In the genomic region with DNA sequence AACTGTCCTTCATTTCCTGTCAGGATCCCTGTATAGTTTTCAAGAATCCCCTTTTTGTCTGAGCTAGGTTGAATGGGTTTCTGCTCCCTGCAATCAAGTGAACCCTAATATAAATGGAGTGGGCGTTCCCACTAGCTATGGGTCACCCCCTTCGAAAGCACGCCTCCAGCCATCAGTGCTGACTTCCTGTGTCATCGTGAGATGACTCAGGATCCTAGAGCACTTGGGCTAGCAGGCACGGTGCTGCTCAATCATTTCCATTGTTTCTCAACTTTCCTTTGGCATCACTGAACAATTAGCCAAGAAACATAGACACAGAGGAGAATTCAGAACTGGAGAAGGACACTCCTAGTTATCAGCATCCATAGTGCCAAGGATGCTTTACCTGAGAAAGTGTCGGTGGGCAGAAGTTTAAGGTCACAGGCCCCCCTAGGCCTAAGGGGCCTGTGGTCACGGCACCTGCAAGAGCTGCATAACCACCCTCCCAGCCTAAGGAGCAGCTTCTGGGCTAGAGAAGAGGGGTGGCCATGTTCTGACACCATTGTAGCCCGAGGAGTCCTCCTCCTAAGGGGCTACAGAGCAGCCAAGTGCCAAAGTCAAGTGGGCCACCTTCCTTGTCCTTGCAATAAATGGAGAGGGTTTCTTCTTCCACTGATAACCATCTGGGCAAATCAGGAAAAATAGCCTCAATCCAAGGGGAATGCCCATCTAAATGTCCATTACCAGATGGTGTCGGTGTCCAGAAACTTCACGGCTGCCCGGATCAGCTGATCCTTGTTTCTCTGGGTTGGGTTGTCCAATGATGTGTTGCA, we compare ENCODE assay signal across 9 cellular contexts. TPM values are rescaled to one million over a fixed set of nuclear protein-coding genes. Genes with fewer than 3 reads are reported as not detected.
A peak's percentile ranks its signal among the peaks of the same experiment; 100 is the strongest.
DNase-seq lines count a peak whose midpoint lies in the region; ATAC-seq, FAIRE-seq and TF ChIP-seq lines count a peak whose summit lies in the region.
"Had no signal": no experiment of that assay in that cellular context is flagged by ENCODE, and none has a peak within 500 bp of the region (broad histone marks: within the 10 kb centered on the region; RNA-seq: fewer than 3 reads in every experiment).

No MANE protein-coding gene starts in this region.

- no peak for TF ChIP-seq RAD21 in A549 (conservative IDR thresholded peaks at IDR 0.05 in 1 of 2, IDR thresholded peaks at IDR 0.05 in 1 of 2)

- TF ChIP-seq CTCF in A549 (IDR thresholded peaks at IDR 0.05) = no peak
- TF ChIP-seq CTCF in fibroblast of mammary gland (conservative IDR thresholded peaks at IDR 0.05; ENCODE audit: control insufficient read depth, insufficient read depth, low read depth, low read length) = no peak
- TF ChIP-seq CTCF in BE2C (IDR thresholded peaks at IDR 0.05; ENCODE audit: low read depth, low read length) = no peak
- TF ChIP-seq CTCF in spleen (IDR thresholded peaks at IDR 0.05 in 8 of 11, conservative IDR thresholded peaks at IDR 0.05 in 3 of 11) = no peak

- TF ChIP-seq EP300 in A549 (IDR thresholded peaks at IDR 0.05) = no peak

- H3K36me3 ChIP-seq in BE2C = no peaks in the 10 kb centered on the region; the same call in 1 of the 2 replicates
- peaks cover 0 to 81% (median 42%) of the 10 kb centered on the region in 6 donors for H3K36me3 ChIP-seq in spleen

- H3K4me3 ChIP-seq in A549 (no peak overlapping the region), fibroblast of mammary gland (ENCODE audit: control insufficient read depth, low read depth, low read length) (no peak overlapping the region), BE2C (ENCODE audit: low read depth, low read length) (no peak overlapping the region), spleen (no peak overlapping the region)

- POLR2A ChIA-PET in A549 (lab: Yijun Ruan, JAX) = no interaction called here

- H3K9me3 ChIP-seq in A549 = no peaks in the 10 kb centered on the region
- H3K9me3 ChIP-seq in BE2C = no peaks in the 10 kb centered on the region
- H3K9me3 ChIP-seq in spleen = no peaks in the 10 kb centered on the region

- H3K27ac ChIP-seq in A549 (no peak overlapping the region), spleen (peak overlapping the region in 4 of 8 donors; percentile 13 to 64 (median 50))

- H3K27me3 ChIP-seq in BE2C (no peaks in the 10 kb centered on the region), spleen (replicated peaks in 1 of 7) (no peaks in the 10 kb centered on the region)

- 69% methylated on average over 11 of the region's 11 CpGs for WGBS in A549 (ENCODE audit: missing lambda C conversion rate)
- 48 to 70% (median 59%) methylated on average over 11 of the region's 11 CpGs for WGBS in spleen, 5 donors

- TF ChIP-seq POLR2A in A549 (IDR thresholded peaks at IDR 0.05; ENCODE audit: low read length) (no peak), spleen (IDR thresholded peaks at IDR 0.05) (no peak)

- no peak for FAIRE-seq in A549 (lab: Jason Lieb, UNC)
- FAIRE-seq: islet of Langerhans had no signal

- peaks cover 11% of the 10 kb centered on the region; the same call in 2 of the 3 replicates for H3K4me1 ChIP-seq in A549
- peaks cover 3% of the 10 kb centered on the region; the same call in 1 of the 2 replicates for H3K4me1 ChIP-seq in BE2C
- H3K4me1 ChIP-seq in spleen = peaks cover 0 to 19% (median 12%) of the 10 kb centered on the region in 6 donors

- H3K4me2 ChIP-seq in A549 = no peak overlapping the region

- DNase-seq in A549 (ENCODE audit: low read depth in 1 of 2, low spot score in 1 of 2) (no peak), NCI-H69 (lab: John Stamatoyannopoulos, UW) (peak; percentile 59), fibroblast of mammary gland (ENCODE audit: low read depth) (peak; percentile 55), BE2C (no peak), spleen (no peak), AML-193 (lab: John Stamatoyannopoulos, UW) (no peak), NCI-H1092 treated with DMSO at 0.1 percent for 48 hours (lab: John Stamatoyannopoulos, UW) (no peak)

- CTCF ChIA-PET in A549 (lab: Yijun Ruan, JAX) = interaction anchor here (0.8 to 7.6 kb wide), 7 partner anchors 9 to 213 kb away, joined by 3 to 51 read pairs (median 7); no protein-coding TSS in a partner anchor

- intact Hi-C loops in spleen (cut with DNase I; ENCODE audit: low total_unique reads) = no loop called here

- ATAC-seq in A549 (peak in 1 of 2 experiments; percentile 32; a peak in 1 of 6 replicates), GM18870 (IDR thresholded peaks at IDR 0.05; ENCODE audit: unreplicated experiment) (peak; percentile 60)

TF ChIP-seq in A549, 52 proteins besides CTCF, POLR2A, EP300 and RAD21:
- no peak for TF ChIP-seq ZFP36 (IDR thresholded peaks at IDR 0.05; ENCODE audit: borderline replicate concordance, partially characterized antibody)
- no peak for TF ChIP-seq EHMT2 (IDR thresholded peaks at IDR 0.05; ENCODE audit: low read depth)
- TF ChIP-seq FOSL2 (IDR thresholded peaks at IDR 0.05) = no peak
- TF ChIP-seq FOSL2 (CRISPR knock-in tag; IDR thresholded peaks at IDR 0.05) = 0 out of 2 replicates have a peak, but pooled peaks have one; percentile 14
- TF ChIP-seq NFE2L2 (conservative IDR thresholded peaks at IDR 0.05; ENCODE audit: low read length) = no peak

RNA-seq across cellular contexts. Expression of a gene that starts 13.2 kb away (rescaled TPM):
- polyA plus RNA-seq in A549 (2011; rRNA removed) (20.0 and 22.3 TPM in 2 replicates), A549 (2017; fragmentation: RNase III; extraction: RNeasy Plus Mini Kit Qiagen cat#74134 plus additional on column Dnase treatment) (20.7 to 21.4 TPM (median 21.3 TPM) in 3 replicates), spleen (10 to 100 TPM; 32.1 to 38.8 (median 38.8) TPM)
- 29.6 and 33.3 TPM in 2 replicates for polyA plus RNA-seq in A549 (2012; cell fraction: cytosol; rRNA removed)
- 55.7 and 61.1 TPM in 2 replicates for polyA plus RNA-seq in A549 (2012; cell fraction: nucleus; rRNA removed)
- polyA minus RNA-seq in A549 (2011; rRNA and poly(A)+ RNA removed) = 25.4 and 29.8 TPM in 2 replicates
- polyA plus RNA-seq in BE2C (2012; ENCODE audit: insufficient read depth, insufficient read length, low read depth) = 19.6 TPM
- 10 to 100 TPM; 25.2 to 57.1 (median 35.5) TPM for total RNA-seq in spleen

RNA-seq across cellular contexts. Expression of a gene that starts 13.4 kb away (rescaled TPM):
- polyA plus RNA-seq in A549 (2011; rRNA removed) = 11.2 and 11.9 TPM in 2 replicates
- polyA plus RNA-seq in A549 (2012; cell fraction: cytosol; rRNA removed) = 5.4 and 6.3 TPM in 2 replicates
- 3.2 and 4.1 TPM in 2 replicates for polyA plus RNA-seq in A549 (2012; cell fraction: nucleus; rRNA removed)
- 11.4 to 11.6 TPM (median 11.5 TPM) in 3 replicates for polyA plus RNA-seq in A549 (2017; fragmentation: RNase III; extraction: RNeasy Plus Mini Kit Qiagen cat#74134 plus additional on column Dnase treatment)
- polyA minus RNA-seq in A549 (2011; rRNA and poly(A)+ RNA removed) = 17.4 and 20.3 TPM in 2 replicates
- polyA plus RNA-seq in BE2C (2012; ENCODE audit: insufficient read depth, insufficient read length, low read depth) = 2.6 TPM
- 10 to 100 TPM in 2 of 7 donors, 1 to 10 TPM in 5; 5.7 to 11.5 (median 9.4) TPM for total RNA-seq in spleen
- 1 to 10 TPM; 3.0 to 3.9 (median 3.7) TPM for polyA plus RNA-seq in spleen

RNA-seq across cellular contexts. Expression of a gene that starts 53.1 kb away (rescaled TPM):
- 2.9 and 3.1 TPM in 2 replicates for polyA plus RNA-seq in A549 (2011; rRNA removed)
- polyA plus RNA-seq in A549 (2012; cell fraction: cytosol; rRNA removed) = 1.9 and 2.1 TPM in 2 replicates
- polyA plus RNA-seq in A549 (2012; cell fraction: nucleus; rRNA removed) = 6.5 and 8.3 TPM in 2 replicates
- polyA plus RNA-seq in A549 (2017; fragmentation: RNase III; extraction: RNeasy Plus Mini Kit Qiagen cat#74134 plus additional on column Dnase treatment) = 1.9 to 2.9 TPM (median 2.2 TPM) in 3 replicates
- 3.1 and 5.5 TPM in 2 replicates for polyA minus RNA-seq in A549 (2011; rRNA and poly(A)+ RNA removed)
- polyA plus RNA-seq in BE2C (2012; ENCODE audit: insufficient read depth, insufficient read length, low read depth) = 7.0 TPM
- 1 to 10 TPM in 5 of 7 donors, under 1 TPM in 2; 0.37 to 7.3 (median 2.3) TPM for total RNA-seq in spleen
- polyA plus RNA-seq in spleen = 1 to 10 TPM in 2 of 3 donors, under 1 TPM in 1; 0.93 to 2.4 (median 2.3) TPM

RNA-seq across cellular contexts. Expression of a gene that starts 53.6 kb away (rescaled TPM):
- 19.0 and 19.2 TPM in 2 replicates for polyA plus RNA-seq in A549 (2011; rRNA removed)
- polyA plus RNA-seq in A549 (2012; cell fraction: cytosol; rRNA removed) = 13.2 and 15.9 TPM in 2 replicates
- 48.7 and 49.5 TPM in 2 replicates for polyA plus RNA-seq in A549 (2012; cell fraction: nucleus; rRNA removed)
- polyA plus RNA-seq in A549 (2017; fragmentation: RNase III; extraction: RNeasy Plus Mini Kit Qiagen cat#74134 plus additional on column Dnase treatment) = 21.1 to 25.8 TPM (median 24.7 TPM) in 3 replicates
- polyA minus RNA-seq in A549 (2011; rRNA and poly(A)+ RNA removed) = 27.8 and 28.8 TPM in 2 replicates
- 15.8 TPM for polyA plus RNA-seq in BE2C (2012; ENCODE audit: insufficient read depth, insufficient read length, low read depth)
- total RNA-seq in spleen = 10 to 100 TPM; 27.0 to 82.6 (median 56.5) TPM
- polyA plus RNA-seq in spleen = 10 to 100 TPM in 1 of 3 donors, 1 to 10 TPM in 2; 5.3 to 17.6 (median 7.7) TPM

Comparison
In these comparisons a context has a peak if more than half of its experiments do, and no peak if none do; other contexts are left out.
1. DNase-seq: peak in NCI-H69 (single experiment) and fibroblast of mammary gland (single experiment); none in A549 (0 of 2), BE2C (single experiment), spleen (single experiment), AML-193 (0 of 2) and NCI-H1092 treated with DMSO at 0.1 percent for 48 hours (single experiment).